Comparison of ENCODE assay signal across 28 cellular contexts in genomic region chr11:130673698-130674097, GRCh38.
DNase-seq lines count a peak whose midpoint lies in the region; ATAC-seq and TF ChIP-seq lines count a peak whose summit lies in the region.
"Had no signal": no experiment of that assay in that cellular context is flagged by ENCODE, and none has a peak within 500 bp of the region (broad histone marks: within the 10 kb centered on the region; RNA-seq: fewer than 3 reads in every experiment).

No MANE protein-coding gene starts in this region.

- no peaks in the 10 kb centered on the region for H3K27me3 ChIP-seq in GM23338 (ENCODE audit: insufficient read depth)
- no peaks in the 10 kb centered on the region for H3K27me3 ChIP-seq in esophagus muscularis mucosa
- H3K27me3 ChIP-seq: heart left ventricle, ovary, right atrium auricular region had no signal

- peaks cover 7% of the 10 kb centered on the region for H3K27me3 Mint-ChIP-seq in GM23338 (ENCODE audit: insufficient read depth, low read depth, poor library complexity)
- H3K27me3 Mint-ChIP-seq in osteocyte (ENCODE audit: unreplicated experiment): no peaks in the 10 kb centered on the region
- H3K27me3 Mint-ChIP-seq: activated CD4-positive, alpha-beta T cell treated with anti-CD3 and anti-CD28 coated beads, Interleukin-2, amount 10 ng/mL, durations not matched to agents 7 days and 5 days had no signal

- H3F3A ChIP-seq in GM23338 (replicated peaks; ENCODE audit: low read depth): no peaks in the 10 kb centered on the region

- H3K27ac ChIP-seq in GM23338 (ENCODE audit: low read depth): no peak overlapping the region
- H3K27ac ChIP-seq in esophagus muscularis mucosa (replicated peaks in 1 of 4): peak overlapping the region; percentile 84 to 89 (median 87)
- H3K27ac ChIP-seq: dorsolateral prefrontal cortex, ovary, VCaP had no signal

- no peak for TF ChIP-seq POLR2A in esophagus muscularis mucosa (IDR thresholded peaks at IDR 0.05; ENCODE audit: low read depth)

- H3K4me1 Mint-ChIP-seq in GM23338 (peaks cover 14% of the 10 kb centered on the region), osteocyte (ENCODE audit: unreplicated experiment) (peaks cover 71% of the 10 kb centered on the region)
- H3K4me1 Mint-ChIP-seq: activated CD4-positive, alpha-beta T cell treated with anti-CD3 and anti-CD28 coated beads, Interleukin-2, amount 10 ng/mL, durations not matched to agents 7 days and 5 days; activated CD8-positive, alpha-beta memory T cell treated with anti-CD3 and anti-CD28 coated beads, Interleukin-2, amount 10 ng/mL, durations not matched to agents 7 days and 5 days; CD4-positive, CD25-positive, alpha-beta regulatory T cell; naive thymus-derived CD8-positive, alpha-beta T cell had no signal

- H3K4me1 ChIP-seq in GM23338 (ENCODE audit: insufficient read depth): peaks cover 6% of the 10 kb centered on the region; the same call in 1 of the 2 replicates
- peaks cover 42 to 84% (median 75%) of the 10 kb centered on the region in 4 donors for H3K4me1 ChIP-seq in esophagus muscularis mucosa

- no peaks in the 10 kb centered on the region for H4K20me1 ChIP-seq in GM23338 (replicated peaks; ENCODE audit: insufficient read depth)

- no peaks in the 10 kb centered on the region for H3K36me3 Mint-ChIP-seq in GM23338 (ENCODE audit: low read depth)
- H3K36me3 Mint-ChIP-seq in osteocyte (ENCODE audit: unreplicated experiment): peaks cover 5% of the 10 kb centered on the region
- H3K36me3 Mint-ChIP-seq: activated CD8-positive, alpha-beta memory T cell treated with anti-CD3 and anti-CD28 coated beads, Interleukin-2, amount 10 ng/mL, durations not matched to agents 7 days and 5 days; CD4-positive, CD25-positive, alpha-beta regulatory T cell had no signal

- H3K79me2 ChIP-seq in GM23338 (replicated peaks; ENCODE audit: insufficient read depth): no peaks in the 10 kb centered on the region

- H3K4me2 ChIP-seq in GM23338: no peak overlapping the region

- no peak overlapping the region for H2AFZ ChIP-seq in GM23338

- 72% methylated on average over 2 of the region's 2 CpGs for WGBS in esophagus muscularis mucosa

- no peak for ATAC-seq in GM23338
- ATAC-seq: activated CD8-positive, alpha-beta memory T cell treated with anti-CD3 and anti-CD28 coated beads, Interleukin-2, amount 10 ng/mL, durations not matched to agents 7 days and 5 days; heart left ventricle; naive thymus-derived CD8-positive, alpha-beta T cell had no signal

- no peaks in the 10 kb centered on the region; the same call in none of the 2 replicates for H3K9me2 ChIP-seq in GM23338 (ENCODE audit: insufficient read depth)

- H3K36me3 ChIP-seq in GM23338 (ENCODE audit: insufficient read depth): no peaks in the 10 kb centered on the region
- no peaks in the 10 kb centered on the region for H3K36me3 ChIP-seq in esophagus muscularis mucosa
- H3K36me3 ChIP-seq: heart left ventricle, ovary, right atrium auricular region had no signal

- H3K4me3 ChIP-seq in GM23338 (no peak overlapping the region), esophagus muscularis mucosa (no peak overlapping the region)
- H3K4me3 ChIP-seq: dorsolateral prefrontal cortex, heart left ventricle, ovary, right atrium auricular region had no signal

- no peak for TF ChIP-seq EP300 in esophagus muscularis mucosa (IDR thresholded peaks at IDR 0.05)

- no peak for TF ChIP-seq CTCF in GM23338 (conservative IDR thresholded peaks at IDR 0.05; ENCODE audit: low read depth in 2 of 2)
- TF ChIP-seq CTCF in esophagus muscularis mucosa (IDR thresholded peaks at IDR 0.05): no peak
- no peak for TF ChIP-seq CTCF in osteocyte (IDR thresholded peaks at IDR 0.05)

- intact Hi-C loops in esophagus muscularis mucosa (cut with DNase I): no loop called here

- H3K9me3 Mint-ChIP-seq in GM23338 (no peaks in the 10 kb centered on the region; the same call in 2 of the 3 replicates), osteocyte (ENCODE audit: unreplicated experiment) (peaks cover 7% of the 10 kb centered on the region)

- H3K27ac Mint-ChIP-seq in GM23338 (no peak overlapping the region), osteocyte (ENCODE audit: unreplicated experiment) (peak overlapping the region; percentile 96)
- H3K27ac Mint-ChIP-seq: activated CD4-positive, alpha-beta T cell treated with anti-CD3 and anti-CD28 coated beads, Interleukin-2, amount 10 ng/mL, durations not matched to agents 7 days and 5 days; activated CD8-positive, alpha-beta memory T cell treated with anti-CD3 and anti-CD28 coated beads, Interleukin-2, amount 10 ng/mL, durations not matched to agents 7 days and 5 days; activated T-helper 1 cell treated with anti-CD3 and anti-CD28 coated beads, Interleukin-12 subunit alpha, Interleukin-12 subunit beta, Interleukin-2, Interleukin-4 antibody, amounts not matched to agents 30 ng/mL and 10 ng/mL and 1 ng/mL, durations not matched to agents 14 hours and 24 hours and 36 hours; CD4-positive, CD25-positive, alpha-beta regulatory T cell; naive thymus-derived CD8-positive, alpha-beta T cell; T-helper 2 cell treated with Interferon-gamma antibody and Interleukin-4, amounts not matched to agents 5 μg/mL and 100 μg/mL, for 36 hours had no signal

- peaks cover 0 to 6% (median 4%) of the 10 kb centered on the region in 4 donors for H3K9me3 ChIP-seq in esophagus muscularis mucosa
- H3K9me3 ChIP-seq: ovary had no signal

- no peak overlapping the region for H3K4me3 Mint-ChIP-seq in GM23338
- no peak overlapping the region for H3K4me3 Mint-ChIP-seq in osteocyte (ENCODE audit: unreplicated experiment)
- H3K4me3 Mint-ChIP-seq: activated CD4-positive, alpha-beta T cell treated with anti-CD3 and anti-CD28 coated beads, Interleukin-2, amount 10 ng/mL, durations not matched to agents 7 days and 5 days; activated CD8-positive, alpha-beta memory T cell treated with anti-CD3 and anti-CD28 coated beads, Interleukin-2, amount 10 ng/mL, durations not matched to agents 7 days and 5 days; activated T-helper 1 cell treated with anti-CD3 and anti-CD28 coated beads, Interleukin-12 subunit alpha, Interleukin-12 subunit beta, Interleukin-2, Interleukin-4 antibody, amounts not matched to agents 30 ng/mL and 10 ng/mL and 1 ng/mL, durations not matched to agents 14 hours and 24 hours and 36 hours; CD4-positive, CD25-positive, alpha-beta regulatory T cell; naive thymus-derived CD8-positive, alpha-beta T cell; T-helper 2 cell treated with Interferon-gamma antibody and Interleukin-4, amounts not matched to agents 5 μg/mL and 100 μg/mL, for 36 hours had no signal

- DNase-seq in GM23338 (ENCODE audit: low spot score) (no peak), M059J (ENCODE audit: low read depth) (peak; percentile 29), esophagus muscularis mucosa (ENCODE audit: extremely low spot score) (peak; percentile 62), osteocyte (ENCODE audit: extremely low spot score, unreplicated experiment) (no peak), NCI-H2081 (lab: John Stamatoyannopoulos, UW) (no peak), GDM1 (lab: John Stamatoyannopoulos, UW) (no peak), A172 (ENCODE audit: low spot score) (no peak)
- no peak for DNase-seq in activated CD4-positive, alpha-beta T cell treated with anti-CD3 and anti-CD28 coated beads, Interleukin-2, amount 50 U/mL, for 1 hour
- DNase-seq: activated CD4-positive, alpha-beta T cell treated with anti-CD3 and anti-CD28 coated beads, Interleukin-2, amount 10 ng/mL, durations not matched to agents 7 days and 5 days; activated CD8-positive, alpha-beta memory T cell treated with anti-CD3 and anti-CD28 coated beads, Interleukin-2, amount 10 ng/mL, durations not matched to agents 7 days and 5 days; activated naive CD4-positive, alpha-beta T cell treated with anti-CD3 and anti-CD28 coated beads, Interleukin-2, amount 50 U/mL, for 16 hours; caudate nucleus; CD4-positive, CD25-positive, alpha-beta regulatory T cell; DMS153; dorsolateral prefrontal cortex; GOT3; heart left ventricle; Kasumi-1; naive thymus-derived CD8-positive, alpha-beta T cell; NCI-H2029 treated with DMSO at 0.1 percent for 48 hours; NCI-H774; ovary; stimulated activated CD4-positive, alpha-beta T cell treated with anti-CD3 and anti-CD28 coated beads, Interleukin-4, amount 100 ng/mL, for 4 hours; stimulated activated naive CD4-positive, alpha-beta T cell treated with Interleukin-2 at 50 U/mL for 16 hours had no signal

TF ChIP-seq in GM23338, 12 proteins besides CTCF, POLR2A, EP300 and RAD21:
- TF ChIP-seq REST (IDR thresholded peaks at IDR 0.05; ENCODE audit: unreplicated experiment): peak; percentile 43
- no peak for TF ChIP-seq POLR2AphosphoS5 (IDR thresholded peaks at IDR 0.05; ENCODE audit: low read depth)
- no peak for TF ChIP-seq JUNB (IDR thresholded peaks at IDR 0.05; ENCODE audit: unreplicated experiment)
- no peak for TF ChIP-seq EZH2phosphoT487 (IDR thresholded peaks at IDR 0.05; ENCODE audit: unreplicated experiment)
- no peak for TF ChIP-seq EZH2 (IDR thresholded peaks at IDR 0.05; ENCODE audit: low read depth, unreplicated experiment)
- TF ChIP-seq STAT1 (IDR thresholded peaks at IDR 0.05; ENCODE audit: unreplicated experiment): no peak
- no peak for TF ChIP-seq CREB1 (CRISPR knock-in tag; IDR thresholded peaks at IDR 0.05; ENCODE audit: low read depth)
- TF ChIP-seq ZNF114 (CRISPR knock-in tag; IDR thresholded peaks at IDR 0.05): no peak

Comparison
In these comparisons a context has a peak if more than half of its experiments do, and no peak if none do; other contexts are left out.
1. DNase-seq: peak in M059J (single experiment) and esophagus muscularis mucosa (single experiment); none in GM23338 (single experiment), osteocyte (single experiment), activated CD4-positive, alpha-beta T cell treated with anti-CD3 and anti-CD28 coated beads, Interleukin-2, amount 50 U/mL, for 1 hour (single experiment), NCI-H2081 (0 of 2), GDM1 (single experiment) and A172 (single experiment).